In the genomic region with DNA sequence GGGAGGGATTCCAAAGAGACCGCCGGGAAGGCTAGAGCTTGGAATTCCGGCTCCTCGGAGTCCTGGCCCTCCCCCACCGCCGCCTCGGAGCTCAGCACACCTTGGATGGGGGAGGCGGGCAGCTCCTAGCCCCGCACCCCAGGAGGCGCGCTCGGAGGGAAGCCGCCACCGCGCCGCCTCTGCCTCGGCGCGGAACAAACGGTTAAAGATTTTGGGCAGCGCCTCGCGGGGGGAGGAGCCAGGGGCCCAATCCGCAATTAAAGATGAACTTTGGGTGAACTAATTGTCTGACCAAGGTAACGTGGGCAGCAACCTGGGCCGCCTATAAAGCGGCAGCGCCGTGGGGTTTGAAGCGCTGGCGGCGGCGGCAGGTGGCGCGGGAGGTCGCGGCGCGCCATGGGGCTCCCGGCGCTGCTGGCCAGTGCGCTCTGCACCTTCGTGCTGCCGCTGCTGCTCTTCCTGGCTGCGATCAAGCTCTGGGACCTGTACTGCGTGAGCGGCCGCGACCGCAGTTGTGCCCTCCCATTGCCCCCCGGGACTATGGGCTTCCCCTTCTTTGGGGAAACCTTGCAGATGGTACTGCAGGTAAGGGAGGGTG, we compare ENCODE assay signal across 8 cellular contexts. TPM values are rescaled to one million over a fixed set of nuclear protein-coding genes. Genes with fewer than 3 reads are reported as not detected.
DNase-seq lines count a peak whose midpoint lies in the region; ATAC-seq and TF ChIP-seq lines count a peak whose summit lies in the region.

A gene with protein sequence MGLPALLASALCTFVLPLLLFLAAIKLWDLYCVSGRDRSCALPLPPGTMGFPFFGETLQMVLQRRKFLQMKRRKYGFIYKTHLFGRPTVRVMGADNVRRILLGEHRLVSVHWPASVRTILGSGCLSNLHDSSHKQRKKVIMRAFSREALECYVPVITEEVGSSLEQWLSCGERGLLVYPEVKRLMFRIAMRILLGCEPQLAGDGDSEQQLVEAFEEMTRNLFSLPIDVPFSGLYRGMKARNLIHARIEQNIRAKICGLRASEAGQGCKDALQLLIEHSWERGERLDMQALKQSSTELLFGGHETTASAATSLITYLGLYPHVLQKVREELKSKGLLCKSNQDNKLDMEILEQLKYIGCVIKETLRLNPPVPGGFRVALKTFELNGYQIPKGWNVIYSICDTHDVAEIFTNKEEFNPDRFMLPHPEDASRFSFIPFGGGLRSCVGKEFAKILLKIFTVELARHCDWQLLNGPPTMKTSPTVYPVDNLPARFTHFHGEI (plus strand): TSS at position 355 of the 598 bp plus-strand sequence. CDS start 42 bp downstream, at position 397.

- H3K79me2 ChIP-seq in Loucy (ENCODE audit: insufficient read depth, low read length), result no peaks in the 10 kb centered on the region

- peak within 1 kb of the TSS; percentile 76 for H3K4me2 ChIP-seq in Loucy (ENCODE audit: low read depth, low read length, poor library complexity, severe bottlenecking)

- no peak within 1 kb of the TSS for H3K27ac ChIP-seq in CD4-positive, alpha-beta memory T cell (ENCODE audit: low read depth, low read length)
- no peak within 1 kb of the TSS for H3K27ac ChIP-seq in colonic mucosa

- no peaks in the 10 kb centered on the region for H3K36me3 ChIP-seq in CD4-positive, alpha-beta memory T cell (ENCODE audit: insufficient read depth, low read length)
- no peaks in the 10 kb centered on the region for H3K36me3 ChIP-seq in Loucy (ENCODE audit: insufficient read depth, low read length)
- no peaks in the 10 kb centered on the region for H3K36me3 ChIP-seq in colonic mucosa

- H3K9ac ChIP-seq in Loucy (ENCODE audit: low read depth, low read length, poor library complexity, severe bottlenecking) (peak within 1 kb of the TSS; percentile 76), colonic mucosa (ENCODE audit: low read depth in 2 of 2, low read length in 2 of 2) (no peak within 1 kb of the TSS)

- peaks cover 0 to 1% (median 0%) of the 10 kb centered on the region in 8 donors for H3K9me3 Mint-ChIP-seq in CD4-positive, alpha-beta memory T cell
- no peaks in the 10 kb centered on the region for H3K9me3 Mint-ChIP-seq in nephron

- H3K4me3 ChIP-seq in CD4-positive, alpha-beta memory T cell (ENCODE audit: low read length in 2 of 2), result no peak within 1 kb of the TSS
- peak within 1 kb of the TSS; percentile 88 for H3K4me3 ChIP-seq in Loucy (ENCODE audit: low read length, poor library complexity, severe bottlenecking)
- peak within 1 kb of the TSS; percentile 16 for H3K4me3 ChIP-seq in colonic mucosa

- ATAC-seq in HG02588 (IDR thresholded peaks at IDR 0.05; ENCODE audit: unreplicated experiment), result no peak

- no peaks in the 10 kb centered on the region for H3F3A ChIP-seq in Loucy (ENCODE audit: low read depth)

- TF ChIP-seq CTCF in Loucy (conservative IDR thresholded peaks at IDR 0.05; ENCODE audit: low read length), result no peak
- TF ChIP-seq CTCF in colonic mucosa (IDR thresholded peaks at IDR 0.05), result no peak
- TF ChIP-seq CTCF in nephron (IDR thresholded peaks at IDR 0.05; ENCODE audit: unreplicated experiment in 3 of 3), result no peak

- peak within 1 kb of the TSS; percentile 99 for H2AFZ ChIP-seq in Loucy (ENCODE audit: low read length)

- no peaks in the 10 kb centered on the region for H3K9me2 ChIP-seq in Loucy (replicated peaks; ENCODE audit: low read depth, low read length)

- peaks cover 7 to 58% (median 36%) of the 10 kb centered on the region in 4 donors for H3K4me1 Mint-ChIP-seq in CD4-positive, alpha-beta memory T cell
- peaks cover 33% of the 10 kb centered on the region for H3K4me1 Mint-ChIP-seq in nephron

- H3K27ac Mint-ChIP-seq in CD4-positive, alpha-beta memory T cell, result no peak within 1 kb of the TSS
- peak within 1 kb of the TSS in 1 of 3 experiments; percentile 9 for H3K27ac Mint-ChIP-seq in nephron

- H4K20me1 ChIP-seq in Loucy (ENCODE audit: insufficient read depth, low read length, poor library complexity, severe bottlenecking), result no peaks in the 10 kb centered on the region

- no peaks in the 10 kb centered on the region for H3K36me3 Mint-ChIP-seq in CD4-positive, alpha-beta memory T cell
- H3K36me3 Mint-ChIP-seq in nephron (ENCODE audit: low read depth), result no peaks in the 10 kb centered on the region

- DNase-seq in CD4-positive, alpha-beta memory T cell, result no peak
- DNase-seq in colonic mucosa (no peak), NCI-H2227 treated with DMSO at 0.1 percent for 48 hours (lab: John Stamatoyannopoulos, UW) (no peak), NCI-H446 treated with DMSO at 0.1 percent for 48 hours (lab: John Stamatoyannopoulos, UW) (no peak), activated gamma-delta T cell (lab: John Stamatoyannopoulos, UW) (no peak)

- peaks cover 45% of the 10 kb centered on the region for H3K4me1 ChIP-seq in CD4-positive, alpha-beta memory T cell (ENCODE audit: insufficient read depth, low read length)
- H3K4me1 ChIP-seq in Loucy (ENCODE audit: insufficient read depth, low read length, poor library complexity, severe bottlenecking) (peaks cover 13% of the 10 kb centered on the region), colonic mucosa (peaks cover 10% of the 10 kb centered on the region)

- H3K9me3 ChIP-seq in CD4-positive, alpha-beta memory T cell (ENCODE audit: control insufficient read depth in 1 of 2, low read length in 2 of 2), result no peaks in the 10 kb centered on the region
- no peaks in the 10 kb centered on the region for H3K9me3 ChIP-seq in Loucy (ENCODE audit: insufficient read depth, low read depth, low read length)
- H3K9me3 ChIP-seq in colonic mucosa, result no peaks in the 10 kb centered on the region

- peaks cover 26% of the 10 kb centered on the region for H3K27me3 ChIP-seq in CD4-positive, alpha-beta memory T cell (ENCODE audit: insufficient read depth, low read length)
- H3K27me3 ChIP-seq in Loucy (ENCODE audit: insufficient read depth, low read length, poor library complexity, severe bottlenecking) (no peaks in the 10 kb centered on the region), colonic mucosa (peaks cover 72% of the 10 kb centered on the region)

- intact Hi-C loops in CD4-positive, alpha-beta memory T cell (cut with micrococcal nuclease), result no loop called here
- intact Hi-C loops in colonic mucosa (cut with DNase I), result no loop called here

- H3K27me3 Mint-ChIP-seq in CD4-positive, alpha-beta memory T cell, result peaks cover 50 to 56% of the 10 kb centered on the region in 2 donors
- H3K27me3 Mint-ChIP-seq in nephron (ENCODE audit: low read depth), result peaks cover 98% of the 10 kb centered on the region

- POLR2A ChIA-PET in CD4-positive, alpha-beta memory T cell (lab: Charles Lee; ENCODE audit: partially characterized antibody), result no interaction called here

- peak within 1 kb of the TSS; percentile 63 to 90 (median 79) for H3K4me3 Mint-ChIP-seq in CD4-positive, alpha-beta memory T cell
- peak within 1 kb of the TSS; percentile 85 to 88 (median 85) for H3K4me3 Mint-ChIP-seq in nephron

- CTCF ChIA-PET in CD4-positive, alpha-beta memory T cell (lab: Charles Lee; ENCODE audit: partially characterized antibody), result no interaction called here

RNA-seq across cellular contexts. Expression of the gene that starts here (rescaled TPM):
- not detected for total RNA-seq in CD4-positive, alpha-beta memory T cell
- not detected for polyA plus RNA-seq in CD4-positive, alpha-beta memory T cell
- total RNA-seq in colonic mucosa, result not detected

Comparison
In these comparisons a context has a peak if more than half of its experiments do, and no peak if none do; other contexts are left out.
1. H3K4me3 ChIP-seq: peak in Loucy (single experiment) and colonic mucosa (single experiment); none in CD4-positive, alpha-beta memory T cell (0 of 2).